ENCODE assay signal across 15 cellular contexts in the genomic region with DNA sequence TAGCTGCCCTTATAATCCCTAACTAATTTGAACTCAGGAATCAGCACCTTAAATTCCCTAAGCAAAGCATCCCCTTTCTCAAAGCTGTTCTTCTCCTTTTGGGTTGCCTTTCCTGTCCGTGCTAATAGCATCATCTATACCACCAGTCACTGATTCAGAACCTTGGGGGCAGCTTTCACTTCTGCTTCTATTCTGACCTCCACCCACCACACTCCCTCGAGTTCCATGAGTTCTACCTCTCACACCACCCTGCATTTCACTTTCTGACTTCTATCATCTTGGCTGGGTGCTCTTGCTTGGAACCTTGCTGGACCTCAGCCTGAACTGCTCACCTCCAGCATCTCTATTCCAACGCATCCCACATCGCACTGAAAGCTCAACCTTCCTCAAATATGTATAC. TPM values are rescaled to one million over a fixed set of nuclear protein-coding genes. Genes with fewer than 3 reads are reported as not detected.
DNase-seq lines count a peak whose midpoint lies in the region; ATAC-seq lines count a peak whose summit lies in the region.
"Had no signal": no experiment of that assay in that cellular context is flagged by ENCODE, and none has a peak within 500 bp of the region (broad histone marks: within the 10 kb centered on the region; RNA-seq: fewer than 3 reads in every experiment).

No MANE protein-coding gene starts in this region.

- no peak overlapping the region for H2BK5ac ChIP-seq in mesenchymal stem cell (ENCODE audit: low read depth, low read length, poor library complexity, severe bottlenecking)

- H3K4ac ChIP-seq in mesenchymal stem cell (ENCODE audit: low read depth in 1 of 2, low read length in 2 of 2): no peak overlapping the region

- H3K4me2 ChIP-seq in mesenchymal stem cell (ENCODE audit: low read length, poor library complexity, severe bottlenecking): no peak overlapping the region

- peak overlapping the region in 1 of 2 experiments; percentile 34 for H3K18ac ChIP-seq in mesenchymal stem cell (ENCODE audit: low read depth in 1 of 2, low read length in 2 of 2)

- peak; percentile 98 for ATAC-seq in GM19023 (IDR thresholded peaks at IDR 0.05; ENCODE audit: unreplicated experiment)
- peak; percentile 100 for ATAC-seq in GM21619 (IDR thresholded peaks at IDR 0.05; ENCODE audit: unreplicated experiment)
- peak; percentile 94 for ATAC-seq in HG03108 (IDR thresholded peaks at IDR 0.05; ENCODE audit: unreplicated experiment)
- ATAC-seq: foreskin keratinocyte, left ventricle myocardium superior had no signal

- no peak overlapping the region for H3K14ac ChIP-seq in mesenchymal stem cell (ENCODE audit: low read length in 2 of 2)

- H3K36me3 ChIP-seq in mesenchymal stem cell (ENCODE audit: control insufficient read depth in 1 of 2, insufficient read depth in 2 of 2, low read depth in 1 of 2, low read length in 2 of 2): no peaks in the 10 kb centered on the region

- H3K23ac ChIP-seq in mesenchymal stem cell (ENCODE audit: low read length in 2 of 2): no peak overlapping the region

- no peak overlapping the region for H2BK120ac ChIP-seq in mesenchymal stem cell (ENCODE audit: low read depth, low read length)

- DNase-seq in mesenchymal stem cell: no peak
- DNase-seq in kidney tubule cell (ENCODE audit: low spot score): no peak
- no peak for DNase-seq in central memory CD4-positive, alpha-beta T cell
- no peak for DNase-seq in NCI-H1436 (lab: John Stamatoyannopoulos, UW)
- DNase-seq: activated CD4-positive, alpha-beta T cell treated with anti-CD3 and anti-CD28 coated beads, Interleukin-2, amount 50 U/mL, for 48 hours; activated naive CD4-positive, alpha-beta T cell treated with Interleukin-2 at 50 U/mL for 16 hours; Calu3; foreskin keratinocyte; KBM-7; left ventricle myocardium superior; NCI-H226 had no signal

- H3K27me3 ChIP-seq in mesenchymal stem cell (ENCODE audit: control insufficient read depth in 1 of 2, insufficient read depth in 1 of 2, low read length in 2 of 2): no peaks in the 10 kb centered on the region
- H3K27me3 ChIP-seq: foreskin keratinocyte had no signal

- no peak overlapping the region for H3K4me3 ChIP-seq in mesenchymal stem cell (ENCODE audit: insufficient read depth in 1 of 2, low read depth in 1 of 2, low read length in 2 of 2)
- H3K4me3 ChIP-seq: coronary artery had no signal

- H2AFZ ChIP-seq in mesenchymal stem cell (ENCODE audit: low read depth, low read length): no peak overlapping the region

- H2AK5ac ChIP-seq in mesenchymal stem cell (ENCODE audit: low read length, severe bottlenecking): peak overlapping the region; percentile 65

- H4K8ac ChIP-seq in mesenchymal stem cell (ENCODE audit: low read length): peak overlapping the region; percentile 39

- 89% methylated on average over 2 of the region's 4 CpGs for WGBS in mesenchymal stem cell

- peak overlapping the region; percentile 39 for H2BK15ac ChIP-seq in mesenchymal stem cell (ENCODE audit: low read depth, poor library complexity, severe bottlenecking)

- no peaks in the 10 kb centered on the region for H3K9me3 ChIP-seq in mesenchymal stem cell (ENCODE audit: control insufficient read depth, low read length)

- peaks cover 6% of the 10 kb centered on the region for H3K4me1 ChIP-seq in mesenchymal stem cell (ENCODE audit: control insufficient read depth, insufficient read depth, low read depth, low read length)
- H3K4me1 ChIP-seq: foreskin keratinocyte had no signal

- H3K27ac ChIP-seq in mesenchymal stem cell (ENCODE audit: low read length, poor library complexity, severe bottlenecking): no peak overlapping the region
- H3K27ac ChIP-seq: coronary artery, foreskin keratinocyte had no signal

- H2BK12ac ChIP-seq in mesenchymal stem cell (ENCODE audit: low read length in 2 of 2): peak overlapping the region in 1 of 2 experiments; percentile 53

- no peak overlapping the region for H3K9ac ChIP-seq in mesenchymal stem cell (ENCODE audit: low read length)

- H3K79me1 ChIP-seq in mesenchymal stem cell (replicated peaks; ENCODE audit: low read length, poor library complexity, severe bottlenecking): no peaks in the 10 kb centered on the region

- H4K91ac ChIP-seq in mesenchymal stem cell (ENCODE audit: low read length): peak overlapping the region; percentile 76

RNA-seq across cellular contexts. Expression of gene KCNMB2, which starts 55.4 kb away (rescaled TPM):
- 1.8 TPM for polyA plus RNA-seq in mesenchymal stem cell (2013, experiment 1 of 2)
- polyA plus RNA-seq in mesenchymal stem cell (2013, experiment 2 of 2): 1.8 TPM
- polyA plus RNA-seq: foreskin keratinocyte had no signal
